In genomic region chrX:150196300-150196699, GRCh38 we compare ENCODE assay signal across 22 cellular contexts.
"Had no signal": no experiment of that assay in that cellular context is flagged by ENCODE, and none has a peak within 500 bp of the region (broad histone marks: within the 10 kb centered on the region; RNA-seq: fewer than 3 reads in every experiment).

No MANE protein-coding gene starts in this region.

- H3K9me3 Mint-ChIP-seq: activated CD8-positive, alpha-beta T cell treated with anti-CD3 and anti-CD28 coated beads for 36 hours; activated naive CD4-positive, alpha-beta T cell treated with anti-CD3 and anti-CD28 coated beads, Interleukin-2, amount 50 U/mL, for 72 hours; activated naive CD8-positive, alpha-beta T cell treated with anti-CD3 and anti-CD28 coated beads, Interleukin-2, amount 50 U/mL, for 24 hours; activated T-cell treated with anti-CD3 and anti-CD28 coated beads, Interleukin-2, amount 50 U/mL, for 72 hours had no signal

- H3K4me1 ChIP-seq: ascending aorta, body of pancreas had no signal

- ATAC-seq: activated CD8-positive, alpha-beta T cell treated with anti-CD3 and anti-CD28 coated beads for 36 hours; activated naive CD4-positive, alpha-beta T cell treated with anti-CD3 and anti-CD28 coated beads, Interleukin-2, amount 50 U/mL, for 72 hours; activated naive CD8-positive, alpha-beta T cell treated with anti-CD3 and anti-CD28 coated beads, Interleukin-2, amount 50 U/mL, for 24 hours; activated T-cell treated with anti-CD3 and anti-CD28 coated beads, Interleukin-2, amount 50 U/mL, for 72 hours; body of pancreas; T-helper 17 cell had no signal

- H3K27me3 ChIP-seq: ascending aorta, body of pancreas had no signal

- H3K9me3 ChIP-seq: ascending aorta, body of pancreas had no signal

- H3K27ac ChIP-seq: ascending aorta, body of pancreas, PC-9 had no signal

- H3K4me3 ChIP-seq: ascending aorta, body of pancreas, PC-9 had no signal

- H3K36me3 Mint-ChIP-seq: activated naive CD4-positive, alpha-beta T cell treated with anti-CD3 and anti-CD28 coated beads, Interleukin-2, amount 50 U/mL, for 72 hours had no signal

- H3K36me3 ChIP-seq: ascending aorta had no signal

- H3K4me2 ChIP-seq: PC-9 had no signal

- H3K27ac Mint-ChIP-seq: activated CD8-positive, alpha-beta T cell treated with anti-CD3 and anti-CD28 coated beads for 36 hours; activated naive CD8-positive, alpha-beta T cell treated with anti-CD3 and anti-CD28 coated beads, Interleukin-2, amount 50 U/mL, for 24 hours; activated T-cell treated with anti-CD3 and anti-CD28 coated beads, Interleukin-2, amount 50 U/mL, for 72 hours; T-helper 17 cell had no signal

- H3K4me3 Mint-ChIP-seq: activated CD8-positive, alpha-beta T cell treated with anti-CD3 and anti-CD28 coated beads for 36 hours; activated naive CD8-positive, alpha-beta T cell treated with anti-CD3 and anti-CD28 coated beads, Interleukin-2, amount 50 U/mL, for 24 hours; activated T-cell treated with anti-CD3 and anti-CD28 coated beads, Interleukin-2, amount 50 U/mL, for 72 hours; T-helper 17 cell had no signal

- DNase-seq: activated CD4-positive, CD25-positive, alpha-beta regulatory T cell; activated CD8-positive, alpha-beta memory T cell treated with anti-CD3 and anti-CD28 coated beads, Interleukin-2, amount 50 U/mL, for 4 hours; activated CD8-positive, alpha-beta T cell treated with anti-CD3 and anti-CD28 coated beads for 36 hours; activated naive CD4-positive, alpha-beta T cell treated with Interleukin-2 at 50 U/mL for 16 hours; activated naive CD8-positive, alpha-beta T cell treated with anti-CD3 and anti-CD28 coated beads, Interleukin-2, amount 50 U/mL, for 24 hours; activated T-cell treated with anti-CD3 and anti-CD28 coated beads, Interleukin-2, amount 50 U/mL, for 72 hours; amniotic stem cell; body of pancreas; central memory CD4-positive, alpha-beta T cell; Kasumi-1; KBM-7; NCI-H1105 treated with DMSO at 0.1 percent for 48 hours; NCI-H146; NCI-H187 treated with DMSO at 0.1 percent for 48 hours; NCI-H510A treated with DMSO at 0.1 percent for 48 hours; NCI-H69; PC-9; SIG-M5; T-helper 17 cell; T1000 had no signal

- H2AFZ ChIP-seq: PC-9 had no signal

- H3K4me1 Mint-ChIP-seq: T-helper 17 cell had no signal

- H3K27me3 Mint-ChIP-seq: activated CD8-positive, alpha-beta T cell treated with anti-CD3 and anti-CD28 coated beads for 36 hours; activated naive CD8-positive, alpha-beta T cell treated with anti-CD3 and anti-CD28 coated beads, Interleukin-2, amount 50 U/mL, for 24 hours; T-helper 17 cell had no signal
